Comparison of ENCODE assay signal across 19 cellular contexts in the genomic region with DNA sequence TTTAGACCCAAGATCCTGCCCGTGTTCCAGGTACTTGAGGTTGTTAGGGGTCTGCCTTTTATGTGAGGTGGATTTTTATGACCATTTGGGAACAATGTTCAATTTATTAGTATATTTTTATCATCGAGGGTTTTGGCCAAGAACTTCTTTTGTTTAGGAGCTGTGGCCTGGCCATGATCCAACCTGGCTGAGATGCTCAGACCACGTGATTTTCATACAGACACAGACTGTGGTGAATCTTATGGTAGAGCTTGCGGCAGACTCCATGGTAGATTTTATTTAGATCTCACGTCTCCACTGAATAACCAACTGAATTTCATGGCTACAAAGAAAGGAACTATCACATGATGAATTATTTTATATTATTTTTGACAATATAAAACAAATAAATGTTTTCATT.
DNase-seq lines count a peak whose midpoint lies in the region; ATAC-seq and TF ChIP-seq lines count a peak whose summit lies in the region.
"Had no signal": no experiment of that assay in that cellular context is flagged by ENCODE, and none has a peak within 500 bp of the region (broad histone marks: within the 10 kb centered on the region; RNA-seq: fewer than 3 reads in every experiment).

No MANE protein-coding gene starts in this region.

- CTCF ChIA-PET in PC-9 (lab: Charles Lee), result no interaction called here

- no peaks in the 10 kb centered on the region for H3K27me3 ChIP-seq in PC-9 (ENCODE audit: insufficient read depth, low read depth)
- H3K27me3 ChIP-seq in spleen (replicated peaks in 1 of 7), result no peaks in the 10 kb centered on the region
- H3K27me3 ChIP-seq: right atrium auricular region had no signal

- H3K4me1 ChIP-seq in PC-9 (replicated peaks; ENCODE audit: insufficient read depth), result no peaks in the 10 kb centered on the region
- H3K4me1 ChIP-seq in spleen, result no peaks in the 10 kb centered on the region
- H3K4me1 ChIP-seq: A549, right atrium auricular region had no signal

- POLR2A ChIA-PET in PC-9 (lab: Charles Lee; ENCODE audit: unreplicated experiment), result no interaction called here

- no peaks in the 10 kb centered on the region for H4K20me1 ChIP-seq in PC-9 (ENCODE audit: insufficient read depth)

- no peak overlapping the region for H3K4me2 ChIP-seq in PC-9
- H3K4me2 ChIP-seq: A549 had no signal

- WGBS in spleen, 5 donors, result 59 to 78% (median 65%) methylated on average over 5 of the region's 5 CpGs

- no peak for TF ChIP-seq POLR2A in spleen (IDR thresholded peaks at IDR 0.05)

- no TSS peak for BruUV-seq in PC-9 (replicated peaks; lab: Mats Ljungman, UMichigan)

- H3K27ac Mint-ChIP-seq in stimulated activated naive B cell treated with anti-CD40 and anti-IgM and Interleukin-4, amounts not matched to agents 10 μg/mL and 1 μg/mL and 100 μg/mL, for 72 hours, result no peak overlapping the region
- H3K27ac Mint-ChIP-seq: activated T-helper 2 cell treated with anti-CD3 and anti-CD28 coated beads, Interferon-gamma antibody, Interleukin-2, Interleukin-4, amounts not matched to agents 10 μg/mL and 5 μg/mL and 100 μg/mL, durations not matched to agents 14 hours and 24 hours and 36 hours; CD14-positive monocyte; endodermal cell had no signal

- peaks cover 5% of the 10 kb centered on the region; the same call in 1 of the 2 replicates for H3K9me3 ChIP-seq in PC-9 (ENCODE audit: insufficient read depth, low read depth)
- peaks cover 0 to 9% (median 0%) of the 10 kb centered on the region in 8 donors for H3K9me3 ChIP-seq in spleen
- H3K9me3 ChIP-seq: right atrium auricular region had no signal

- H3K27ac ChIP-seq in PC-9 (no peak overlapping the region), spleen (no peak overlapping the region)
- H3K27ac ChIP-seq: A549, right atrium auricular region had no signal

- H3K36me3 Mint-ChIP-seq in stimulated activated naive B cell treated with anti-CD40 and anti-IgM and Interleukin-4, amounts not matched to agents 10 μg/mL and 1 μg/mL and 100 μg/mL, for 72 hours, result no peaks in the 10 kb centered on the region
- H3K36me3 Mint-ChIP-seq: CD14-positive monocyte had no signal

- H3K9me2 ChIP-seq in PC-9 (ENCODE audit: insufficient read depth), result no peaks in the 10 kb centered on the region; the same call in 1 of the 2 replicates

- H3K4me3 ChIP-seq in PC-9 (no peak overlapping the region), fibroblast of mammary gland (ENCODE audit: control insufficient read depth, low read depth, low read length) (no peak overlapping the region), spleen (no peak overlapping the region)
- H3K4me3 ChIP-seq: A549, right atrium auricular region had no signal

- peaks cover 0 to 7% of the 10 kb centered on the region in 2 donors for H3K9me3 Mint-ChIP-seq in stimulated activated naive B cell treated with anti-CD40 and anti-IgM and Interleukin-4, amounts not matched to agents 10 μg/mL and 1 μg/mL and 100 μg/mL, for 72 hours
- H3K9me3 Mint-ChIP-seq: activated T-helper 2 cell treated with anti-CD3 and anti-CD28 coated beads, Interferon-gamma antibody, Interleukin-2, Interleukin-4, amounts not matched to agents 10 μg/mL and 5 μg/mL and 100 μg/mL, durations not matched to agents 14 hours and 24 hours and 36 hours had no signal

- H3K79me2 ChIP-seq in PC-9 (ENCODE audit: low read depth), result no peaks in the 10 kb centered on the region

- intact Hi-C loops in PC-9 (cut with micrococcal nuclease; ENCODE audit: unreplicated experiment), result no loop called here
- intact Hi-C loops in spleen (cut with DNase I; ENCODE audit: low total_unique reads), result no loop called here

- ATAC-seq in stimulated activated naive B cell treated with anti-CD40 and anti-IgM and Interleukin-4, amounts not matched to agents 10 μg/mL and 1 μg/mL and 100 μg/mL, for 72 hours (replicated peaks), result no peak
- ATAC-seq: A549, left ventricle myocardium superior had no signal

- DNase-seq in NCI-H345 (lab: John Stamatoyannopoulos, UW) (peak; percentile 4), NCI-H345 treated with DMSO at 0.1 percent for 48 hours (lab: John Stamatoyannopoulos, UW; ENCODE audit: unreplicated experiment) (no peak), PC-9 (no peak), fibroblast of mammary gland (ENCODE audit: low read depth) (peak; percentile 40), superior temporal gyrus (ENCODE audit: extremely low spot score) (peak; percentile 51), spleen (no peak), DMS 273 (lab: John Stamatoyannopoulos, UW; ENCODE audit: unreplicated experiment) (no peak)
- no peak for DNase-seq in stimulated activated naive B cell treated with anti-CD40 and anti-IgM and Interleukin-4, amounts not matched to agents 10 μg/mL and 1 μg/mL and 100 μg/mL, for 72 hours
- DNase-seq: activated CD4-positive, CD25-positive, alpha-beta regulatory T cell treated with anti-CD3 and anti-CD28 coated beads, Interleukin-2, amount 50 U/mL, for 72 hours; endodermal cell; Kasumi-1; left ventricle myocardium superior; NCI-H146; NCI-H510A; T-helper 9 cell had no signal

- no peak overlapping the region for H3K4me3 Mint-ChIP-seq in stimulated activated naive B cell treated with anti-CD40 and anti-IgM and Interleukin-4, amounts not matched to agents 10 μg/mL and 1 μg/mL and 100 μg/mL, for 72 hours
- H3K4me3 Mint-ChIP-seq: CD14-positive monocyte, endodermal cell had no signal

- no peaks in the 10 kb centered on the region for H3K27me3 Mint-ChIP-seq in stimulated activated naive B cell treated with anti-CD40 and anti-IgM and Interleukin-4, amounts not matched to agents 10 μg/mL and 1 μg/mL and 100 μg/mL, for 72 hours

- TF ChIP-seq CTCF in PC-9 (conservative IDR thresholded peaks at IDR 0.05) (no peak), fibroblast of mammary gland (conservative IDR thresholded peaks at IDR 0.05; ENCODE audit: control insufficient read depth, insufficient read depth, low read depth, low read length) (no peak), spleen (IDR thresholded peaks at IDR 0.05 in 8 of 11, conservative IDR thresholded peaks at IDR 0.05 in 3 of 11) (no peak)

- peak overlapping the region; percentile 61; the same call in 1 of the 2 replicates for H2AFZ ChIP-seq in PC-9

- H3K36me3 ChIP-seq in PC-9 (ENCODE audit: low read depth) (no peaks in the 10 kb centered on the region), spleen (no peaks in the 10 kb centered on the region)
- H3K36me3 ChIP-seq: right atrium auricular region had no signal

- no peaks in the 10 kb centered on the region for H3K4me1 Mint-ChIP-seq in stimulated activated naive B cell treated with anti-CD40 and anti-IgM and Interleukin-4, amounts not matched to agents 10 μg/mL and 1 μg/mL and 100 μg/mL, for 72 hours
- H3K4me1 Mint-ChIP-seq: CD14-positive monocyte had no signal

- H3F3A ChIP-seq in PC-9 (ENCODE audit: insufficient read depth, low read depth), result no peaks in the 10 kb centered on the region

Comparison
In these comparisons a context has a peak if more than half of its experiments do, and no peak if none do; other contexts are left out.
1. DNase-seq: peak in NCI-H345 (single experiment), fibroblast of mammary gland (single experiment) and superior temporal gyrus (single experiment); none in NCI-H345 treated with DMSO at 0.1 percent for 48 hours (single experiment), PC-9 (0 of 2), spleen (single experiment), stimulated activated naive B cell treated with anti-CD40 and anti-IgM and Interleukin-4, amounts not matched to agents 10 μg/mL and 1 μg/mL and 100 μg/mL, for 72 hours (single experiment) and DMS 273 (single experiment).